ENCODE assay signal across 25 cellular contexts in genomic region chr12:54641554-54641953, GRCh38. TPM values are rescaled to one million over a fixed set of nuclear protein-coding genes. Genes with fewer than 3 reads are reported as not detected.
"Had no signal": no experiment of that assay in that cellular context is flagged by ENCODE, and none has a peak within 500 bp of the region (broad histone marks: within the 10 kb centered on the region; RNA-seq: fewer than 3 reads in every experiment).

No MANE protein-coding gene starts in this region.

- H3K4me1 Mint-ChIP-seq: activated CD4-positive, alpha-beta T cell treated with anti-CD3 and anti-CD28 coated beads, Interleukin-2, amount 10 ng/mL, durations not matched to agents 7 days and 5 days; endodermal cell had no signal

- H3K27ac Mint-ChIP-seq: activated CD4-positive, alpha-beta T cell treated with anti-CD3 and anti-CD28 coated beads, Interleukin-2, amount 10 ng/mL, durations not matched to agents 7 days and 5 days; activated CD8-positive, alpha-beta T cell treated with anti-CD3 and anti-CD28 coated beads, Interleukin-2, amount 10 ng/mL, durations not matched to agents 7 days and 5 days; activated naive CD8-positive, alpha-beta T cell treated with anti-CD3 and anti-CD28 coated beads, Interleukin-2, amount 50 U/mL, for 24 hours; activated T-helper 1 cell treated with anti-CD3 and anti-CD28 coated beads, Interleukin-12 subunit alpha, Interleukin-12 subunit beta, Interleukin-2, Interleukin-4 antibody, amounts not matched to agents 30 ng/mL and 10 ng/mL and 1 ng/mL, durations not matched to agents 14 hours and 24 hours and 36 hours; endodermal cell; memory B cell; natural killer cell treated with Interleukin-12 subunit alpha and Interleukin-12 subunit beta and Interleukin-15 and Interleukin-18, amount 100 ng/mL, for 72 hours had no signal

- H3K4me1 ChIP-seq: body of pancreas, esophagus squamous epithelium, gastroesophageal sphincter, prostate gland, upper lobe of left lung had no signal

- H3K4me3 ChIP-seq: body of pancreas, cardiac muscle cell, esophagus squamous epithelium, gastroesophageal sphincter, ovary, prostate gland, upper lobe of left lung had no signal

- ATAC-seq: activated CD4-positive, CD25-positive, alpha-beta regulatory T cell treated with anti-CD3 and anti-CD28 coated beads, Interleukin-2, amount 50 U/mL, for 24 hours; activated CD8-positive, alpha-beta T cell treated with anti-CD3 and anti-CD28 coated beads, Interleukin-2, amount 10 ng/mL, durations not matched to agents 7 days and 5 days; activated naive CD8-positive, alpha-beta T cell treated with anti-CD3 and anti-CD28 coated beads, Interleukin-2, amount 50 U/mL, for 24 hours; body of pancreas; gastroesophageal sphincter; left cardiac atrium; natural killer cell treated with Interleukin-12 subunit alpha and Interleukin-12 subunit beta and Interleukin-15 and Interleukin-18, amount 100 ng/mL, for 72 hours had no signal

- H3K4me3 Mint-ChIP-seq: activated CD4-positive, alpha-beta T cell treated with anti-CD3 and anti-CD28 coated beads, Interleukin-2, amount 10 ng/mL, durations not matched to agents 7 days and 5 days; activated CD8-positive, alpha-beta T cell treated with anti-CD3 and anti-CD28 coated beads, Interleukin-2, amount 10 ng/mL, durations not matched to agents 7 days and 5 days; activated naive CD8-positive, alpha-beta T cell treated with anti-CD3 and anti-CD28 coated beads, Interleukin-2, amount 50 U/mL, for 24 hours; activated T-helper 1 cell treated with anti-CD3 and anti-CD28 coated beads, Interleukin-12 subunit alpha, Interleukin-12 subunit beta, Interleukin-2, Interleukin-4 antibody, amounts not matched to agents 30 ng/mL and 10 ng/mL and 1 ng/mL, durations not matched to agents 14 hours and 24 hours and 36 hours; endodermal cell; memory B cell; natural killer cell treated with Interleukin-12 subunit alpha and Interleukin-12 subunit beta and Interleukin-15 and Interleukin-18, amount 100 ng/mL, for 72 hours had no signal

- H3K27ac ChIP-seq: body of pancreas, cardiac muscle cell, esophagus squamous epithelium, gastroesophageal sphincter, neutrophil, ovary, prostate gland, upper lobe of left lung had no signal

- H3K9me3 Mint-ChIP-seq: activated CD4-positive, alpha-beta T cell treated with anti-CD3 and anti-CD28 coated beads, Interleukin-2, amount 10 ng/mL, durations not matched to agents 7 days and 5 days; activated naive CD8-positive, alpha-beta T cell treated with anti-CD3 and anti-CD28 coated beads, Interleukin-2, amount 50 U/mL, for 24 hours; memory B cell; natural killer cell treated with Interleukin-12 subunit alpha and Interleukin-12 subunit beta and Interleukin-15 and Interleukin-18, amount 100 ng/mL, for 72 hours had no signal

- H3K36me3 Mint-ChIP-seq: memory B cell; natural killer cell treated with Interleukin-12 subunit alpha and Interleukin-12 subunit beta and Interleukin-15 and Interleukin-18, amount 100 ng/mL, for 72 hours had no signal

- H3K9me3 ChIP-seq: body of pancreas, esophagus squamous epithelium, gastroesophageal sphincter, neutrophil, ovary, prostate gland, upper lobe of left lung had no signal

- H3K27me3 ChIP-seq: body of pancreas, cardiac muscle cell, ovary, upper lobe of left lung had no signal

- DNase-seq: activated CD4-positive, alpha-beta T cell treated with anti-CD3 and anti-CD28 coated beads, Interleukin-2, amount 10 ng/mL, durations not matched to agents 7 days and 5 days; activated CD8-positive, alpha-beta T cell treated with anti-CD3 and anti-CD28 coated beads, Interleukin-2, amount 10 ng/mL, durations not matched to agents 7 days and 5 days; activated gamma-delta T cell; activated naive CD4-positive, alpha-beta T cell treated with anti-CD3 and anti-CD28 coated beads, Interleukin-2, amount 50 U/mL, for 16 hours; activated naive CD8-positive, alpha-beta T cell treated with anti-CD3 and anti-CD28 coated beads, Interleukin-2, amount 50 U/mL, for 24 hours; body of pancreas; cortex of kidney; endodermal cell; esophagus squamous epithelium; hypothalamus; left cardiac atrium; ovary; stimulated activated CD4-positive, alpha-beta T cell treated with anti-CD3 and anti-CD28 coated beads, Interleukin-2, amount 100 ng/mL, for 48 hours; stimulated activated CD8-positive, alpha-beta memory T cell treated with anti-CD3 and anti-CD28 coated beads, Interleukin-4, amount 100 ng/mL, for 48 hours; stimulated activated naive CD4-positive, alpha-beta T cell treated with Interleukin-2 at 50 U/mL for 16 hours; upper lobe of left lung had no signal

- H3K36me3 ChIP-seq: cardiac muscle cell, esophagus squamous epithelium, gastroesophageal sphincter, neutrophil, ovary, prostate gland, upper lobe of left lung had no signal

RNA-seq across cellular contexts. Expression of gene DCD, which starts 6.6 kb away (rescaled TPM):
- total RNA-seq: activated CD4-positive, alpha-beta T cell treated with anti-CD3 and anti-CD28 coated beads, Interleukin-2, amount 10 ng/mL, durations not matched to agents 7 days and 5 days; activated CD8-positive, alpha-beta T cell treated with anti-CD3 and anti-CD28 coated beads, Interleukin-2, amount 10 ng/mL, durations not matched to agents 7 days and 5 days; activated T-helper 1 cell treated with anti-CD3 and anti-CD28 coated beads, Interleukin-12 subunit alpha, Interleukin-12 subunit beta, Interleukin-2, Interleukin-4 antibody, amounts not matched to agents 30 ng/mL and 10 ng/mL and 1 ng/mL, durations not matched to agents 14 hours and 24 hours and 36 hours; body of pancreas; cardiac muscle cell; cerebellum; endodermal cell; esophagus squamous epithelium; gastroesophageal sphincter; left cardiac atrium; natural killer cell treated with Interleukin-12 subunit alpha and Interleukin-12 subunit beta and Interleukin-15 and Interleukin-18, amount 100 ng/mL, for 72 hours; ovary; upper lobe of left lung had no signal

RNA-seq across cellular contexts. Expression of gene LACRT, which starts 6.9 kb away (rescaled TPM):
- total RNA-seq: activated CD4-positive, alpha-beta T cell treated with anti-CD3 and anti-CD28 coated beads, Interleukin-2, amount 10 ng/mL, durations not matched to agents 7 days and 5 days; activated CD8-positive, alpha-beta T cell treated with anti-CD3 and anti-CD28 coated beads, Interleukin-2, amount 10 ng/mL, durations not matched to agents 7 days and 5 days; activated T-helper 1 cell treated with anti-CD3 and anti-CD28 coated beads, Interleukin-12 subunit alpha, Interleukin-12 subunit beta, Interleukin-2, Interleukin-4 antibody, amounts not matched to agents 30 ng/mL and 10 ng/mL and 1 ng/mL, durations not matched to agents 14 hours and 24 hours and 36 hours; body of pancreas; cardiac muscle cell; cerebellum; endodermal cell; esophagus squamous epithelium; gastroesophageal sphincter; left cardiac atrium; natural killer cell treated with Interleukin-12 subunit alpha and Interleukin-12 subunit beta and Interleukin-15 and Interleukin-18, amount 100 ng/mL, for 72 hours; ovary; prostate gland; upper lobe of left lung had no signal

RNA-seq across cellular contexts. Expression of gene PPP1R1A, which starts 53.1 kb away (rescaled TPM):
- total RNA-seq: activated CD4-positive, alpha-beta T cell treated with anti-CD3 and anti-CD28 coated beads, Interleukin-2, amount 10 ng/mL, durations not matched to agents 7 days and 5 days; activated CD8-positive, alpha-beta T cell treated with anti-CD3 and anti-CD28 coated beads, Interleukin-2, amount 10 ng/mL, durations not matched to agents 7 days and 5 days; activated T-helper 1 cell treated with anti-CD3 and anti-CD28 coated beads, Interleukin-12 subunit alpha, Interleukin-12 subunit beta, Interleukin-2, Interleukin-4 antibody, amounts not matched to agents 30 ng/mL and 10 ng/mL and 1 ng/mL, durations not matched to agents 14 hours and 24 hours and 36 hours; natural killer cell treated with Interleukin-12 subunit alpha and Interleukin-12 subunit beta and Interleukin-15 and Interleukin-18, amount 100 ng/mL, for 72 hours had no signal
